23 cellular contexts compared by ENCODE assay signal in genomic region chr11:70155386-70155785, GRCh38.
"Had no signal": no experiment of that assay in that cellular context is flagged by ENCODE, and none has a peak within 500 bp of the region (broad histone marks: within the 10 kb centered on the region; RNA-seq: fewer than 3 reads in every experiment).

No MANE protein-coding gene starts in this region.

- H3K27me3 ChIP-seq: hepatocyte, left lung, neural progenitor cell, thyroid gland had no signal

- H3K36me3 ChIP-seq: left lung, neural progenitor cell, thyroid gland had no signal

- H3K4me3 Mint-ChIP-seq: activated CD4-positive, alpha-beta T cell treated with anti-CD3 and anti-CD28 coated beads, Interleukin-2, amount 10 ng/mL, durations not matched to agents 7 days and 5 days; activated CD8-positive, alpha-beta memory T cell treated with anti-CD3 and anti-CD28 coated beads, Interleukin-2, amount 10 ng/mL, durations not matched to agents 7 days and 5 days; activated CD8-positive, alpha-beta T cell treated with anti-CD3 and anti-CD28 coated beads for 36 hours; activated naive CD8-positive, alpha-beta T cell treated with anti-CD3 and anti-CD28 coated beads for 36 hours; activated T-helper 17 cell treated with anti-CD3 and anti-CD28 coated beads, Interleukin-2, amount 50 U/mL, for 72 hours; immature natural killer cell; mesothelial cell of epicardium; naive thymus-derived CD8-positive, alpha-beta T cell; neural progenitor cell had no signal

- H3K4me1 Mint-ChIP-seq: activated CD4-positive, alpha-beta T cell treated with anti-CD3 and anti-CD28 coated beads, Interleukin-2, amount 10 ng/mL, durations not matched to agents 7 days and 5 days; activated CD8-positive, alpha-beta memory T cell treated with anti-CD3 and anti-CD28 coated beads, Interleukin-2, amount 10 ng/mL, durations not matched to agents 7 days and 5 days; activated naive CD8-positive, alpha-beta T cell treated with anti-CD3 and anti-CD28 coated beads for 36 hours; activated T-helper 17 cell treated with anti-CD3 and anti-CD28 coated beads, Interleukin-2, amount 50 U/mL, for 72 hours; immature natural killer cell; mesothelial cell of epicardium; naive thymus-derived CD8-positive, alpha-beta T cell had no signal

- DNase-seq: activated CD4-positive, alpha-beta T cell treated with anti-CD3 and anti-CD28 coated beads, Interleukin-2, amount 10 ng/mL, durations not matched to agents 7 days and 5 days; activated CD8-positive, alpha-beta memory T cell treated with anti-CD3 and anti-CD28 coated beads, Interleukin-2, amount 10 ng/mL, durations not matched to agents 7 days and 5 days; activated CD8-positive, alpha-beta T cell treated with anti-CD3 and anti-CD28 coated beads for 36 hours; activated naive CD4-positive, alpha-beta T cell treated with Interleukin-2 at 50 U/mL for 16 hours; activated naive CD8-positive, alpha-beta T cell treated with anti-CD3 and anti-CD28 coated beads for 36 hours; cerebellar nuclear complex; foreskin fibroblast; immature natural killer cell; kidney glomerular epithelial cell; left lung; naive thymus-derived CD8-positive, alpha-beta T cell; stimulated activated CD4-positive, alpha-beta T cell treated with anti-CD3 and anti-CD28 coated beads, Interleukin-4, amount 100 ng/mL, for 24 hours; stimulated activated naive CD4-positive, alpha-beta T cell treated with Interleukin-2 at 50 U/mL for 16 hours; thyroid gland had no signal

- H3K27ac ChIP-seq: coronary artery, hepatocyte, left lung, neural progenitor cell, thyroid gland, VCaP had no signal

- H3K9me3 ChIP-seq: left lung, thyroid gland had no signal

- H3K4me2 ChIP-seq: hepatocyte, neural progenitor cell had no signal

- H3K36me3 Mint-ChIP-seq: activated CD8-positive, alpha-beta memory T cell treated with anti-CD3 and anti-CD28 coated beads, Interleukin-2, amount 10 ng/mL, durations not matched to agents 7 days and 5 days; activated naive CD8-positive, alpha-beta T cell treated with anti-CD3 and anti-CD28 coated beads for 36 hours; immature natural killer cell; naive thymus-derived CD8-positive, alpha-beta T cell; neural progenitor cell had no signal

- H3K9me3 Mint-ChIP-seq: activated CD4-positive, alpha-beta T cell treated with anti-CD3 and anti-CD28 coated beads, Interleukin-2, amount 10 ng/mL, durations not matched to agents 7 days and 5 days; activated CD8-positive, alpha-beta T cell treated with anti-CD3 and anti-CD28 coated beads for 36 hours; activated naive CD8-positive, alpha-beta T cell treated with anti-CD3 and anti-CD28 coated beads for 36 hours; activated T-helper 17 cell treated with anti-CD3 and anti-CD28 coated beads, Interleukin-2, amount 50 U/mL, for 72 hours; immature natural killer cell; mesothelial cell of epicardium; naive thymus-derived CD8-positive, alpha-beta T cell; neural progenitor cell had no signal

- H2AFZ ChIP-seq: hepatocyte, neural progenitor cell had no signal

- H3K4me1 ChIP-seq: left lung, thyroid gland had no signal

- H3K27me3 Mint-ChIP-seq: activated CD4-positive, alpha-beta T cell treated with anti-CD3 and anti-CD28 coated beads, Interleukin-2, amount 10 ng/mL, durations not matched to agents 7 days and 5 days; activated CD8-positive, alpha-beta memory T cell treated with anti-CD3 and anti-CD28 coated beads, Interleukin-2, amount 10 ng/mL, durations not matched to agents 7 days and 5 days; activated CD8-positive, alpha-beta T cell treated with anti-CD3 and anti-CD28 coated beads for 36 hours; activated T-helper 17 cell treated with anti-CD3 and anti-CD28 coated beads, Interleukin-2, amount 50 U/mL, for 72 hours had no signal

- H3K9ac ChIP-seq: neural progenitor cell had no signal

- H3K4me3 ChIP-seq: coronary artery, hepatocyte, left lung, lung, neural progenitor cell, thyroid gland had no signal

- H3K79me2 ChIP-seq: hepatocyte had no signal

- H3K27ac Mint-ChIP-seq: activated CD4-positive, alpha-beta T cell treated with anti-CD3 and anti-CD28 coated beads, Interleukin-2, amount 10 ng/mL, durations not matched to agents 7 days and 5 days; activated CD8-positive, alpha-beta memory T cell treated with anti-CD3 and anti-CD28 coated beads, Interleukin-2, amount 10 ng/mL, durations not matched to agents 7 days and 5 days; activated CD8-positive, alpha-beta T cell treated with anti-CD3 and anti-CD28 coated beads for 36 hours; activated naive CD8-positive, alpha-beta T cell treated with anti-CD3 and anti-CD28 coated beads for 36 hours; activated T-helper 17 cell treated with anti-CD3 and anti-CD28 coated beads, Interleukin-2, amount 50 U/mL, for 72 hours; immature natural killer cell; mesothelial cell of epicardium; naive thymus-derived CD8-positive, alpha-beta T cell; neural progenitor cell; progenitor cell of endocrine pancreas had no signal

- ATAC-seq: activated CD4-positive, CD25-positive, alpha-beta regulatory T cell treated with anti-CD3 and anti-CD28 coated beads, Interleukin-2, amount 50 U/mL, for 24 hours; activated CD8-positive, alpha-beta memory T cell treated with anti-CD3 and anti-CD28 coated beads, Interleukin-2, amount 10 ng/mL, durations not matched to agents 7 days and 5 days; activated CD8-positive, alpha-beta T cell treated with anti-CD3 and anti-CD28 coated beads for 36 hours; activated T-helper 17 cell treated with anti-CD3 and anti-CD28 coated beads, Interleukin-2, amount 50 U/mL, for 72 hours; left lung; naive thymus-derived CD8-positive, alpha-beta T cell had no signal
